ENCODE assay signal across 2 cellular contexts in genomic region chr17:19090058-19090772, GRCh38. TPM values are rescaled to one million over a fixed set of nuclear protein-coding genes. Genes with fewer than 3 reads are reported as not detected.
"Had no signal": no experiment of that assay in that cellular context is flagged by ENCODE, and none has a peak within 500 bp of the region (broad histone marks: within the 10 kb centered on the region; RNA-seq: fewer than 3 reads in every experiment).

No MANE protein-coding gene starts in this region.

RNA-seq across cellular contexts. Expression of gene GRAPL, which starts 37.2 kb away (rescaled TPM):
- total RNA-seq: ascending aorta, smooth muscle cell had no signal
- polyA plus RNA-seq: smooth muscle cell had no signal

RNA-seq across cellular contexts. Expression of gene GRAP, which starts 43.5 kb away (rescaled TPM):
- total RNA-seq: smooth muscle cell had no signal
